Comparison of ENCODE assay signal across 13 cellular contexts in the genomic region with DNA sequence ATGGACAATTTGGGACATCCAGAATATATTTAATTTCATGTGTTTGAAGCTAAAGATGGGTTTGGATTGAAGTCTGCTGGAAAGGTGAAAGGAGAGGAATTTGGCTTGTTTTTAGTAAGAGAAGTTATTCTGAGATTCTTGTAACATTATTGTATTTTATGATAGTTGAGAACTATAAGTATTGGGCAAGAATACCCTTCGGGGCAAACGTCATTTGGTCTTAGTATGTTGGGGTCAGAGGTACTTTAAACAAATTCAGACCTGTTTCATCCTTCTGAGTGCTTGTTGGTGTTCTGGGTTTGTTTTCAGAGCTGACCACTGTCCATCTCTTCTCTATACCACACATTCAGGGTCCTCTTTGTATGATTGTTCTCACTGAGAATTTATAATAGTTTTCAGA.
"Had no signal": no experiment of that assay in that cellular context is flagged by ENCODE, and none has a peak within 500 bp of the region (broad histone marks: within the 10 kb centered on the region; RNA-seq: fewer than 3 reads in every experiment).

No MANE protein-coding gene starts in this region.

- H3K9me3 Mint-ChIP-seq: activated CD4-positive, alpha-beta T cell treated with anti-CD3 and anti-CD28 coated beads, Interleukin-2, amount 10 ng/mL, durations not matched to agents 7 days and 5 days; activated naive CD4-positive, alpha-beta T cell treated with anti-CD3 and anti-CD28 coated beads for 36 hours; dendritic cell treated with granulocyte-macrophage colony-stimulating factor and Interleukin-4, amounts not matched to agents 40 ng/mL and 50 ng/mL, for 4 days; neural crest cell had no signal

- H3K27ac Mint-ChIP-seq: activated CD4-positive, alpha-beta T cell treated with anti-CD3 and anti-CD28 coated beads, Interleukin-2, amount 10 ng/mL, durations not matched to agents 7 days and 5 days; activated naive CD4-positive, alpha-beta T cell treated with anti-CD3 and anti-CD28 coated beads for 36 hours; dendritic cell treated with granulocyte-macrophage colony-stimulating factor and Interleukin-4, amounts not matched to agents 40 ng/mL and 50 ng/mL, for 4 days; progenitor cell of endocrine pancreas had no signal

- H3K27me3 Mint-ChIP-seq: activated CD4-positive, alpha-beta T cell treated with anti-CD3 and anti-CD28 coated beads, Interleukin-2, amount 10 ng/mL, durations not matched to agents 7 days and 5 days; dendritic cell treated with granulocyte-macrophage colony-stimulating factor and Interleukin-4, amounts not matched to agents 40 ng/mL and 50 ng/mL, for 4 days; progenitor cell of endocrine pancreas had no signal

- DNase-seq: activated CD4-positive, alpha-beta T cell treated with anti-CD3 and anti-CD28 coated beads, Interleukin-2, amount 10 ng/mL, durations not matched to agents 7 days and 5 days; activated naive CD4-positive, alpha-beta T cell treated with anti-CD3 and anti-CD28 coated beads for 36 hours; effector memory CD4-positive, alpha-beta T cell; foreskin keratinocyte; islet precursor cell; left colon; lower lobe of right lung; stimulated activated naive CD4-positive, alpha-beta T cell treated with Interleukin-2 at 50 U/mL for 16 hours had no signal

- H3K36me3 ChIP-seq: lower lobe of right lung, vagina had no signal

- H2AFZ ChIP-seq: hepatocyte had no signal

- H3K27ac ChIP-seq: foreskin keratinocyte, hepatocyte, lower lobe of right lung, vagina had no signal

- H3K27me3 ChIP-seq: foreskin keratinocyte, hepatocyte, vagina had no signal

- H3K4me3 ChIP-seq: hepatocyte, lower lobe of right lung, vagina had no signal

- H3K9me3 ChIP-seq: lower lobe of right lung, vagina had no signal

- H3K4me2 ChIP-seq: hepatocyte had no signal

- H3K4me3 Mint-ChIP-seq: activated CD4-positive, alpha-beta T cell treated with anti-CD3 and anti-CD28 coated beads, Interleukin-2, amount 10 ng/mL, durations not matched to agents 7 days and 5 days; activated naive CD4-positive, alpha-beta T cell treated with anti-CD3 and anti-CD28 coated beads for 36 hours; dendritic cell treated with granulocyte-macrophage colony-stimulating factor and Interleukin-4, amounts not matched to agents 40 ng/mL and 50 ng/mL, for 4 days; neural crest cell had no signal

- ATAC-seq: foreskin keratinocyte, left colon, lower lobe of right lung had no signal
